Comparison of ENCODE assay signal across 16 cellular contexts in the genomic region with DNA sequence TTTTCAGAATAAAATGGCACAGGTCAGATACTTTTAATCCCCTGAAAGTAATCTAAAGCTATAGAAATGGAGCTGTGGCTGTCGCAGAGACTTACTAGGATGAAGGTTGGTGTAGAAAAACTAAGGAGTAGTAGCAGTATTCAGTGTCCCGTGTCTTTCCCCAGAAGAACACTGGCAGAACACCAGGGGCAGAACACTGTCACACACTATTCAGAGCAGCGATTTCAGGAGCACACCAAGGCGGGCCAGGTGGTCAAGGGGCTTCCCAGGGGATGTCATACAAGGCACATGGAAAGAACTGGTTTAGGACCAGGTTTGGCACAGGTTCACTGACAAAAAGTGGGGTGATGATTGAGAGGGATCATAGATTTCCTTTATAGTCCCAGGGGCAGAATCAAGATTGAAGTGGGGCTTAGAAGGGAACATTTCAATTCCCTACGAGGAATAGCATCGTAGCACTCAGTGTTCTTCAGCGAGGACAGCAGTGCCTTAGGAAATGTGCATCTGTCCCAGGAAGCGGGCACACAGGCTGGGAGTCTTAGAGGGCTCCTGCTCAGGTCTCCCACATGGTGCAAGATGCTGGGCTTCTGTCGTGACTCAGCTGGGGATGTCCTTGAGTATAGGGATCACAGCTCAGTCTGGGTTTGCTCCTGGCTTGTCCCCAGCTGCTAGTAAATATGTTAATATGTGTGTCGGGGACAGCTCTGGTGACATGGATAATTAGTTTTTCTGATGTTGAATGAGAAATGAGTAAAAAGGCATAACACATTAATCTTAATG. TPM values are rescaled to one million over a fixed set of nuclear protein-coding genes. Genes with fewer than 3 reads are reported as not detected.
DNase-seq lines count a peak whose midpoint lies in the region; ATAC-seq, FAIRE-seq and TF ChIP-seq lines count a peak whose summit lies in the region.
"Had no signal": no experiment of that assay in that cellular context is flagged by ENCODE, and none has a peak within 500 bp of the region (broad histone marks: within the 10 kb centered on the region; RNA-seq: fewer than 3 reads in every experiment).

No MANE protein-coding gene starts in this region.

- CTCF ChIA-PET in HepG2 (lab: Yijun Ruan, JAX; ENCODE audit: low intra/inter-chr PET ratio, low total read pairs), result no interaction called here

- TF ChIP-seq EP300 in HepG2 (IDR thresholded peaks at IDR 0.05; ENCODE audit: low read depth in 2 of 2, low read length in 2 of 2) (no peak), HepG2 (CRISPR knock-in tag; IDR thresholded peaks at IDR 0.05; ENCODE audit: borderline replicate concordance) (no peak)

- no peaks in the 10 kb centered on the region for H4K20me1 ChIP-seq in HepG2 (ENCODE audit: insufficient read depth, low read length)

- H3K79me2 ChIP-seq in HepG2 (ENCODE audit: insufficient read depth, low read length), result peaks cover 28% of the 10 kb centered on the region
- H3K79me2 ChIP-seq in trophoblast cell (ENCODE audit: control insufficient read depth, insufficient read depth, low read length, poor library complexity), result peaks cover 5% of the 10 kb centered on the region

- H3K4ac ChIP-seq in trophoblast cell (ENCODE audit: low read depth, low read length), result peak overlapping the region; percentile 42

- no TSS peak for BruUV-seq in HepG2 (replicated peaks; lab: Mats Ljungman, UMichigan)

- no peaks in the 10 kb centered on the region for H3K27me3 ChIP-seq in HepG2 (ENCODE audit: control insufficient read depth in 1 of 2, insufficient read depth in 2 of 2, low read length in 2 of 2)
- H3K27me3 ChIP-seq in right lobe of liver, result no peaks in the 10 kb centered on the region
- H3K27me3 ChIP-seq in adrenal gland, result no peaks in the 10 kb centered on the region
- no peaks in the 10 kb centered on the region for H3K27me3 ChIP-seq in trophoblast cell (ENCODE audit: insufficient read depth, low read length)
- H3K27me3 ChIP-seq: SJSA1 had no signal

- no peak for FAIRE-seq in HepG2 (lab: Jason Lieb, UNC)
- FAIRE-seq: A204.1, GM19239 had no signal

- H3K9me3 ChIP-seq in HepG2 (ENCODE audit: low read length) (no peaks in the 10 kb centered on the region), right lobe of liver (no peaks in the 10 kb centered on the region), adrenal gland (replicated peaks in 1 of 3) (no peaks in the 10 kb centered on the region), trophoblast cell (ENCODE audit: insufficient read depth, low read depth, low read length) (no peaks in the 10 kb centered on the region)
- H3K9me3 ChIP-seq: SJSA1 had no signal

- ATAC-seq in HepG2 (peak; percentile 24; the same call in 2 of the 3 replicates), right lobe of liver (no peak), GM21515 (IDR thresholded peaks at IDR 0.05; ENCODE audit: unreplicated experiment) (no peak)
- ATAC-seq: Right ventricle myocardium inferior had no signal

- no peak overlapping the region for H2BK120ac ChIP-seq in trophoblast cell (ENCODE audit: insufficient read depth, low read length, poor library complexity)

- H3K9ac ChIP-seq in HepG2 (ENCODE audit: insufficient read depth, low read depth, low read length), result no peak overlapping the region
- no peak overlapping the region for H3K9ac ChIP-seq in trophoblast cell (ENCODE audit: low read length)

- TF ChIP-seq CTCF in HepG2 (CRISPR knock-in tag; IDR thresholded peaks at IDR 0.05) (no peak), right lobe of liver (IDR thresholded peaks at IDR 0.05) (no peak), adrenal gland (IDR thresholded peaks at IDR 0.05) (no peak)

- H2AFZ ChIP-seq in HepG2 (ENCODE audit: low read length), result no peak overlapping the region
- no peak overlapping the region for H2AFZ ChIP-seq in trophoblast cell (ENCODE audit: insufficient read depth, low read length, poor library complexity)

- H3K27ac ChIP-seq in HepG2 (ENCODE audit: extremely low read length, insufficient read depth, low read length) (no peak overlapping the region), right lobe of liver (no peak overlapping the region), adrenal gland (peak overlapping the region in 2 of 5 donors; percentile 3 to 58), trophoblast cell (ENCODE audit: low read depth, low read length) (no peak overlapping the region)
- H3K27ac ChIP-seq: SJSA1 had no signal

- DNase-seq in HepG2 (ENCODE audit: low spot score) (no peak), right lobe of liver (no peak), adrenal gland (peak; percentile 51 to 78 (median 71)), trophoblast cell (no peak), T1000 (lab: John Stamatoyannopoulos, UW) (no peak), anterior cingulate cortex (lab: John Stamatoyannopoulos, UW) (no peak)
- DNase-seq: GDM1, MM.1S, NCI-H1048, NCI-H1417 treated with DMSO at 0.1 percent for 48 hours, NCI-H187 had no signal

- no peak overlapping the region for H4K8ac ChIP-seq in trophoblast cell (ENCODE audit: low read depth, low read length)

- H2BK12ac ChIP-seq in trophoblast cell (ENCODE audit: low read length), result no peak overlapping the region

- H3K14ac ChIP-seq in trophoblast cell (ENCODE audit: low read length), result no peak overlapping the region

- H3K18ac ChIP-seq in trophoblast cell (ENCODE audit: low read length), result no peak overlapping the region

- POLR2A ChIA-PET in HepG2 (lab: Yijun Ruan, JAX), result interaction anchor here (1.9 kb wide), 1 partner anchor 12 kb away, joined by 4 read pairs; no protein-coding TSS in a partner anchor

- no peak for TF ChIP-seq RAD21 in HepG2 (CRISPR knock-in tag; IDR thresholded peaks at IDR 0.05)

- H3K4me1 ChIP-seq in HepG2 (ENCODE audit: insufficient read depth, low read length) (peaks cover 9% of the 10 kb centered on the region; the same call in 1 of the 2 replicates), right lobe of liver (peaks cover 0 to 10% (median 3%) of the 10 kb centered on the region in 4 donors), adrenal gland (replicated peaks in 1 of 2) (peaks cover 9 to 15% of the 10 kb centered on the region in 2 donors), trophoblast cell (ENCODE audit: control insufficient read depth in 1 of 2, insufficient read depth in 2 of 2, low read length in 2 of 2) (peaks cover 0 to 2% of the 10 kb centered on the region in 2 experiments)
- H3K4me1 ChIP-seq: SJSA1 had no signal

- in situ Hi-C loops in HepG2 (cut with HindIII; ENCODE audit: extremely low pct_ligation_motif_present, low pct_unique_long_range_greater_than_20kb), result no loop called here

- H2AK5ac ChIP-seq in trophoblast cell (ENCODE audit: low read length), result no peak overlapping the region

- peaks cover 15 to 73% of the 10 kb centered on the region in 2 experiments for H3K36me3 ChIP-seq in HepG2 (replicated peaks in 1 of 2; ENCODE audit: control insufficient read depth in 1 of 2, insufficient read depth in 2 of 2, low read length in 2 of 2)
- peaks cover 0 to 6% (median under 1%) of the 10 kb centered on the region in 4 donors for H3K36me3 ChIP-seq in right lobe of liver
- H3K36me3 ChIP-seq in adrenal gland (replicated peaks in 1 of 2), result no peaks in the 10 kb centered on the region
- H3K36me3 ChIP-seq in trophoblast cell (ENCODE audit: control insufficient read depth in 1 of 2, insufficient read depth in 2 of 2, low read length in 2 of 2), result peaks cover 31 to 48% of the 10 kb centered on the region in 2 experiments
- H3K36me3 ChIP-seq: SJSA1 had no signal

- H3K4me2 ChIP-seq in HepG2 (ENCODE audit: low read depth, low read length) (no peak overlapping the region), trophoblast cell (ENCODE audit: low read length) (no peak overlapping the region)

- no peak overlapping the region for H2BK5ac ChIP-seq in trophoblast cell (ENCODE audit: low read depth, low read length, poor library complexity)

- H3K4me3 ChIP-seq in HepG2 (replicated peaks in 1 of 3; ENCODE audit: insufficient read depth in 1 of 3, low read depth in 2 of 3, low read length in 3 of 3) (no peak overlapping the region), right lobe of liver (no peak overlapping the region), adrenal gland (no peak overlapping the region), trophoblast cell (ENCODE audit: low read depth, low read length) (no peak overlapping the region)
- H3K4me3 ChIP-seq: SJSA1 had no signal

- no peak overlapping the region for H4K12ac ChIP-seq in trophoblast cell (ENCODE audit: low read depth, low read length)

- intact Hi-C loops in HepG2 (cut with micrococcal nuclease; ENCODE audit: unreplicated experiment), result no loop called here
- intact Hi-C loops in right lobe of liver (cut with DNase I), result no loop called here
- intact Hi-C loops in adrenal gland (cut with DNase I), result no loop called here

- H3K79me1 ChIP-seq in trophoblast cell (ENCODE audit: low read length), result no peaks in the 10 kb centered on the region

- H4K91ac ChIP-seq in trophoblast cell (ENCODE audit: low read depth, low read length), result no peak overlapping the region

- TF ChIP-seq POLR2A in HepG2 (IDR thresholded peaks at IDR 0.05; ENCODE audit: insufficient read depth in 1 of 2, low read depth in 2 of 2, low read length in 2 of 2) (no peak), right lobe of liver (IDR thresholded peaks at IDR 0.05) (no peak), adrenal gland (IDR thresholded peaks at IDR 0.05) (no peak)

- WGBS in HepG2 (ENCODE audit: low lambda C conversion rate), result 98% methylated on average over 10 of the region's 10 CpGs
- WGBS in right lobe of liver (ENCODE audit: insufficient coverage, low coverage, low lambda C conversion rate, missing lambda C conversion rate), result 90% methylated on average over 7 of the region's 10 CpGs
- 61 to 76% (median 69%) methylated on average over 10 of the region's 10 CpGs for WGBS in adrenal gland, 4 donors
- WGBS in trophoblast cell (ENCODE audit: extremely low coverage, insufficient coverage, insufficient read length), result no CpG with 5 or more reads among the region's 10 CpGs

- no peak overlapping the region for H3K23ac ChIP-seq in trophoblast cell (ENCODE audit: low read length)

RNA-seq across cellular contexts. Expression of a gene that starts 22.6 kb away (rescaled TPM):
- 9.7 and 9.9 TPM in 2 replicates for total RNA-seq in HepG2 (2016; rRNA removed; fragmentation: Illumina TruSeq; extraction: Trizol)
- 1.5 and 4.5 TPM in 2 replicates for total RNA-seq in HepG2 (2016; cell fraction: cytosol; rRNA removed; fragmentation: Illumina TruSeq; extraction: Trizol; ENCODE audit: low read depth)
- total RNA-seq in HepG2 (2016; cell fraction: insoluble cytoplasmic fraction; rRNA removed; fragmentation: Illumina TruSeq; extraction: Trizol), result 6.4 and 9.7 TPM in 2 replicates
- 6.9 and 7.6 TPM in 2 replicates for total RNA-seq in HepG2 (2016; cell fraction: membrane; rRNA removed; fragmentation: Illumina TruSeq; extraction: Trizol)
- 22.7 and 24.2 TPM in 2 replicates for total RNA-seq in HepG2 (2016; cell fraction: nucleus; rRNA removed; fragmentation: Illumina TruSeq; extraction: Trizol)
- polyA plus RNA-seq in HepG2 (2011; rRNA removed), result 6.1 and 6.4 TPM in 2 replicates
- polyA plus RNA-seq in HepG2 (2011; cell fraction: cytosol; rRNA removed), result 3.7 and 5.7 TPM in 2 replicates
- 9.5 and 16.1 TPM in 2 replicates for polyA plus RNA-seq in HepG2 (2011; cell fraction: nucleus; rRNA removed)
- polyA plus RNA-seq in HepG2 (2012), result 11.6 and 12.0 TPM in 2 replicates
- polyA plus RNA-seq in HepG2 (2016; cell fraction: cytosol; fragmentation: Illumina TruSeq; extraction: Trizol; ENCODE audit: low read depth), result 1.6 and 2.1 TPM in 2 replicates
- 9.9 and 10.8 TPM in 2 replicates for polyA plus RNA-seq in HepG2 (2016; cell fraction: insoluble cytoplasmic fraction; fragmentation: Illumina TruSeq; extraction: Trizol; ENCODE audit: low read depth)
- polyA plus RNA-seq in HepG2 (2016; cell fraction: membrane; fragmentation: Illumina TruSeq; extraction: Trizol; ENCODE audit: low read depth), result 3.1 and 3.8 TPM in 2 replicates
- 22.4 and 23.3 TPM in 2 replicates for polyA plus RNA-seq in HepG2 (2016; cell fraction: nucleus; fragmentation: Illumina TruSeq; extraction: Trizol; ENCODE audit: insufficient read depth, low read depth)
- polyA minus RNA-seq in HepG2 (2011; rRNA and poly(A)+ RNA removed; ENCODE audit: low replicate concordance), result 7.4 and 11.0 TPM in 2 replicates
- polyA minus RNA-seq in HepG2 (2011; cell fraction: cytosol; rRNA and poly(A)+ RNA removed), result 6.5 and 6.6 TPM in 2 replicates
- 24.2 and 24.5 TPM in 2 replicates for polyA minus RNA-seq in HepG2 (2011; cell fraction: nucleus; rRNA and poly(A)+ RNA removed)
- 10 to 100 TPM in 2 of 6 experiments, 1 to 10 TPM in 4; 6.5 to 13.0 (median 8.8) TPM for total RNA-seq in right lobe of liver
- total RNA-seq in adrenal gland, result 100 to 1,000 TPM in 1 of 8 donors, 10 to 100 TPM in 7; 10.4 to 165 (median 21.1) TPM
- 1 to 10 TPM; 2.5 to 7.8 (median 4.5) TPM for polyA plus RNA-seq in adrenal gland
- 29.4 and 31.9 TPM in 2 replicates for polyA plus RNA-seq in trophoblast cell (2013)

Comparison
In these comparisons a context has a peak if more than half of its experiments do, and no peak if none do; other contexts are left out.
1. DNase-seq: peak in adrenal gland (7 of 7); none in HepG2 (single experiment), right lobe of liver (0 of 3), trophoblast cell (0 of 2), T1000 (single experiment) and anterior cingulate cortex (0 of 58).